In genomic region chr4:140756292-140757219, GRCh38 we compare ENCODE assay signal across 8 cellular contexts. TPM values are rescaled to one million over a fixed set of nuclear protein-coding genes. Genes with fewer than 3 reads are reported as not detected.
DNase-seq lines count a peak whose midpoint lies in the region; ATAC-seq and TF ChIP-seq lines count a peak whose summit lies in the region.

TSS of gene TBC1D9 (minus strand) at chr4:140756385. CDS start at chr4:140756045, 340 bp downstream.

- under 1% methylated on average over 79 of the region's 79 CpGs for WGBS in urinary bladder

- POLR2A ChIA-PET in CD4-positive, alpha-beta memory T cell (lab: Charles Lee; ENCODE audit: partially characterized antibody) = interaction anchor here (0.6 kb wide), 1 partner anchor 1255 kb away, joined by 5 read pairs; no protein-coding TSS in a partner anchor

- no peak within 1 kb of the TSS for H3K27ac ChIP-seq in CD4-positive, alpha-beta memory T cell (ENCODE audit: low read depth, low read length)
- H3K27ac ChIP-seq in muscle layer of colon (ENCODE audit: low read depth, low read length) (peak within 1 kb of the TSS; percentile 48), urinary bladder (ENCODE audit: low read depth) (peak within 1 kb of the TSS; percentile 88)

- peak within 1 kb of the TSS; percentile 31 for H3K9ac ChIP-seq in muscle layer of colon (ENCODE audit: low read length)

- H3K4me1 Mint-ChIP-seq in CD4-positive, alpha-beta memory T cell = peaks cover 5 to 17% (median 10%) of the 10 kb centered on the region in 4 donors

- TF ChIP-seq CTCF in fibroblast of the aortic adventitia (IDR thresholded peaks at IDR 0.05; ENCODE audit: insufficient read depth, low read length) = no peak

- no peaks in the 10 kb centered on the region for H3K36me3 Mint-ChIP-seq in CD4-positive, alpha-beta memory T cell

- H3K9me3 ChIP-seq in CD4-positive, alpha-beta memory T cell (ENCODE audit: control insufficient read depth in 1 of 2, low read length in 2 of 2) = no peaks in the 10 kb centered on the region
- H3K9me3 ChIP-seq in muscle layer of colon (ENCODE audit: low read length) = no peaks in the 10 kb centered on the region

- H3K27me3 Mint-ChIP-seq in CD4-positive, alpha-beta memory T cell = peaks cover 44 to 45% of the 10 kb centered on the region in 2 donors

- no peaks in the 10 kb centered on the region for H3K36me3 ChIP-seq in CD4-positive, alpha-beta memory T cell (ENCODE audit: insufficient read depth, low read length)
- H3K36me3 ChIP-seq in muscle layer of colon (ENCODE audit: insufficient read depth, low read length) = no peaks in the 10 kb centered on the region
- no peaks in the 10 kb centered on the region for H3K36me3 ChIP-seq in urinary bladder (ENCODE audit: insufficient read depth)

- peak; percentile 36 for ATAC-seq in GM19043 (IDR thresholded peaks at IDR 0.05; ENCODE audit: low read depth, unreplicated experiment)
- peak; percentile 36 for ATAC-seq in HG03175 (IDR thresholded peaks at IDR 0.05; ENCODE audit: unreplicated experiment)

- H3K4me3 ChIP-seq in CD4-positive, alpha-beta memory T cell (ENCODE audit: low read length in 2 of 2) = no peak within 1 kb of the TSS
- H3K4me3 ChIP-seq in fibroblast of the aortic adventitia (ENCODE audit: low read depth, low read length) (peak within 1 kb of the TSS; percentile 84), muscle layer of colon (ENCODE audit: low read depth in 1 of 2, low read length in 2 of 2) (peak within 1 kb of the TSS; percentile 66 to 72), urinary bladder (ENCODE audit: low read depth, low read length) (peak within 1 kb of the TSS; percentile 78)

- CTCF ChIA-PET in CD4-positive, alpha-beta memory T cell (lab: Charles Lee; ENCODE audit: partially characterized antibody) = interaction anchor here (0.7 kb wide), 1 partner anchor 170 kb away, joined by 4 read pairs; no protein-coding TSS in a partner anchor

- intact Hi-C loops in CD4-positive, alpha-beta memory T cell (cut with micrococcal nuclease) = no loop called here

- no peak for DNase-seq in CD4-positive, alpha-beta memory T cell
- DNase-seq in NCI-H2196 treated with DMSO at 0.1 percent for 48 hours (lab: John Stamatoyannopoulos, UW; ENCODE audit: unreplicated experiment) (peak; percentile 54), fibroblast of the aortic adventitia (ENCODE audit: low read depth) (peak; percentile 75)
- peak; percentile 53 for DNase-seq in activated CD8-positive, alpha-beta memory T cell treated with anti-CD3 and anti-CD28 coated beads, Interleukin-2, amount 50 U/mL, for 48 hours

- H3K4me3 Mint-ChIP-seq in CD4-positive, alpha-beta memory T cell = peak within 1 kb of the TSS; percentile 0 to 62 (median 40)

- H3K4me1 ChIP-seq in CD4-positive, alpha-beta memory T cell (ENCODE audit: insufficient read depth, low read length) = peaks cover 5% of the 10 kb centered on the region
- H3K4me1 ChIP-seq in muscle layer of colon (ENCODE audit: insufficient read depth, low read length) = no peaks in the 10 kb centered on the region
- H3K4me1 ChIP-seq in urinary bladder (ENCODE audit: insufficient read depth) = no peaks in the 10 kb centered on the region

- peaks cover 0 to 9% (median 2%) of the 10 kb centered on the region in 8 donors for H3K9me3 Mint-ChIP-seq in CD4-positive, alpha-beta memory T cell

- H3K27ac Mint-ChIP-seq in CD4-positive, alpha-beta memory T cell = no peak within 1 kb of the TSS

- H3K27me3 ChIP-seq in CD4-positive, alpha-beta memory T cell (ENCODE audit: insufficient read depth, low read length) = peaks cover 4% of the 10 kb centered on the region
- no peaks in the 10 kb centered on the region for H3K27me3 ChIP-seq in muscle layer of colon (ENCODE audit: control insufficient read depth in 1 of 2, insufficient read depth in 2 of 2, low read length in 2 of 2)

RNA-seq across cellular contexts. Expression of gene TBC1D9, which starts in this region (rescaled TPM):
- under 1 TPM; 0.38 to 0.67 TPM for total RNA-seq in CD4-positive, alpha-beta memory T cell
- polyA plus RNA-seq in CD4-positive, alpha-beta memory T cell = under 1 TPM in 1 of 2 donors, not detected in 1; 0.34 TPM
- total RNA-seq in fibroblast of the aortic adventitia (ENCODE audit: low replicate concordance) (12.8 and 28.7 TPM in 2 replicates), urinary bladder (68.0 TPM)
- polyA plus RNA-seq in urinary bladder = 14.2 TPM

Comparison
In these comparisons a context has a peak if more than half of its experiments do, and no peak if none do; other contexts are left out.
1. RNA of gene TBC1D9 (polyA plus RNA-seq): 14.2 TPM in urinary bladder (single experiment); 0.34 TPM in CD4-positive, alpha-beta memory T cell; every median in the first group is over 10 times any median in the second.
2. DNase-seq: peak in NCI-H2196 treated with DMSO at 0.1 percent for 48 hours (single experiment), activated CD8-positive, alpha-beta memory T cell treated with anti-CD3 and anti-CD28 coated beads, Interleukin-2, amount 50 U/mL, for 48 hours (single experiment) and fibroblast of the aortic adventitia (single experiment); none in CD4-positive, alpha-beta memory T cell (0 of 5).
3. H3K4me3 ChIP-seq: peak in fibroblast of the aortic adventitia (single experiment), muscle layer of colon (2 of 2) and urinary bladder (single experiment); none in CD4-positive, alpha-beta memory T cell (0 of 2).